In the genomic region with DNA sequence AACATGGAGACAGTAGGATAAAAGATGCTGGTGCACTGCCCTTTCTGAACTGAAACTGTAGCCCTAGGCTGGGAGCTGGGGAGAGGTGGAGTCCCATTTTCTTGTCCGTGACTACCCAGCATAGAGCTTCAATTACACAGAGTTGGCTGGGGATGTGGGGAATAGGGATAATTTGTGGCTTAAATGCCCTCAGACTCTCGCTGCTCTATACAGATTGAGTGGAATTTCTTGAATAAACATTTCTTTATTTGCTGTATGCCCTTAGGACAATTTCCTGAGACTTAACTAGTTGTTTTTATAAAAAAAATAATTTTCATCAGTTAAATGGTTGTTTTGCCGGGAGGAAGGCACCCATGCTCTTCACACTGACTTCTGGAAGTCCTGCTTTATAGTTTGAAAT, we compare ENCODE assay signal across 25 cellular contexts. TPM values are rescaled to one million over a fixed set of nuclear protein-coding genes. Genes with fewer than 3 reads are reported as not detected.
"Had no signal": no experiment of that assay in that cellular context is flagged by ENCODE, and none has a peak within 500 bp of the region (broad histone marks: within the 10 kb centered on the region; RNA-seq: fewer than 3 reads in every experiment).

No MANE protein-coding gene starts in this region.

- ATAC-seq: activated CD8-positive, alpha-beta T cell treated with anti-CD3 and anti-CD28 coated beads, Interleukin-2, amount 10 ng/mL, durations not matched to agents 7 days and 5 days; activated naive CD4-positive, alpha-beta T cell treated with anti-CD3 and anti-CD28 coated beads, Interleukin-2, amount 50 U/mL, for 72 hours; activated naive CD8-positive, alpha-beta T cell treated with anti-CD3 and anti-CD28 coated beads, Interleukin-2, amount 50 U/mL, for 24 hours; T-helper 17 cell; WTC11 had no signal

- DNase-seq: activated CD4-positive, alpha-beta T cell treated with anti-CD3 and anti-CD28 coated beads for 48 hours; activated CD4-positive, alpha-beta T cell treated with anti-CD3 and anti-CD28 coated beads, Interleukin-2, amount 50 U/mL, for 4 hours; activated CD4-positive, CD25-positive, alpha-beta regulatory T cell treated with anti-CD3 and anti-CD28 coated beads, Interleukin-2, amount 50 U/mL, for 72 hours; activated CD8-positive, alpha-beta memory T cell treated with anti-CD3 and anti-CD28 coated beads, Interleukin-2, amount 50 U/mL, for 48 hours; activated CD8-positive, alpha-beta T cell treated with anti-CD3 and anti-CD28 coated beads, Interleukin-2, amount 10 ng/mL, durations not matched to agents 7 days and 5 days; activated effector memory CD4-positive, alpha-beta T cell treated with anti-CD3 and anti-CD28 coated beads, Interleukin-2, amount 50 U/mL, for 16 hours; activated naive CD4-positive, alpha-beta T cell treated with Interleukin-2 at 50 U/mL for 16 hours; activated naive CD8-positive, alpha-beta T cell treated with anti-CD3 and anti-CD28 coated beads, Interleukin-2, amount 50 U/mL, for 24 hours; activated T-cell treated with anti-CD3 and anti-CD28 coated beads, Interleukin-2, amount 50 U/mL, for 1 hour; caudate nucleus; MG63; MV-4-11; NCI-H1092 treated with DMSO at 0.1 percent for 48 hours; NCI-H1417 treated with DMSO at 0.1 percent for 48 hours; NCI-H187; NCI-H2081; NCI-H510A treated with DMSO at 0.1 percent for 48 hours; NCI-H69; Peyer's patch; SHP77; T-helper 17 cell; T-helper 9 cell had no signal

RNA-seq across cellular contexts. Expression of a gene that starts 7.2 kb away (rescaled TPM):
- total RNA-seq: activated CD8-positive, alpha-beta T cell treated with anti-CD3 and anti-CD28 coated beads, Interleukin-2, amount 10 ng/mL, durations not matched to agents 7 days and 5 days; Peyer's patch; SJSA1; WTC11 had no signal

RNA-seq across cellular contexts. Expression of a gene that starts 30.7 kb away (rescaled TPM):
- total RNA-seq: activated CD8-positive, alpha-beta T cell treated with anti-CD3 and anti-CD28 coated beads, Interleukin-2, amount 10 ng/mL, durations not matched to agents 7 days and 5 days; activated naive CD4-positive, alpha-beta T cell treated with anti-CD3 and anti-CD28 coated beads, Interleukin-2, amount 50 U/mL, for 72 hours; Peyer's patch; SJSA1; T-helper 17 cell; WTC11 had no signal
